In the genomic region with DNA sequence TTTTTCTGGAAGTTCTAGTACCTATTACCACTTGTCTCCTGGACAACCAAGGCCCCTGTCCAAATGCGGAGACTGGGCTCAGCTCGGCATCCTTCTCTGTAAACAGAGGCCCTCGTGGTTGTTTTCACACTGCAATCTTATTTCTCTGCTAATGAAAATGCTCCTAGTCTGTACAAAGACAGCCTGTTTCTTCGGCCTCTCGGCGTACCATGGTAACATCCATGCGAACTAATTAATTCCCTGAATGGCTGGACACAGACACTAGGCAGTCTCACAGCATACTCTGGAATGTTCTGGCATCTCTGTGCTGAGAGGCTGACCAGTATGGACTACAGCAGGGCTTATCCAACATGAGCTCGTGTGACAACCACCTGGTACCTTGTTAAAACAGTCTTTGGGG, we compare ENCODE assay signal across 21 cellular contexts. TPM values are rescaled to one million over a fixed set of nuclear protein-coding genes. Genes with fewer than 3 reads are reported as not detected.
"Had no signal": no experiment of that assay in that cellular context is flagged by ENCODE, and none has a peak within 500 bp of the region (broad histone marks: within the 10 kb centered on the region; RNA-seq: fewer than 3 reads in every experiment).

No MANE protein-coding gene starts in this region.

- H3K4me3 ChIP-seq: coronary artery, heart right ventricle, left lung, prostate gland, right lobe of liver, spleen, thyroid gland had no signal

- H3K9me3 ChIP-seq: heart right ventricle, left lung, prostate gland, right lobe of liver, spleen, thyroid gland had no signal

- H3K36me3 ChIP-seq: prostate gland, thyroid gland had no signal

- DNase-seq: activated CD4-positive, alpha-beta T cell treated with anti-CD3 and anti-CD28 coated beads, Interleukin-2, amount 50 U/mL, for 1 hour; activated naive CD4-positive, alpha-beta T cell; activated naive CD8-positive, alpha-beta T cell treated with anti-CD3 and anti-CD28 coated beads, Interleukin-2, amount 50 U/mL, for 24 hours; effector CD8-positive, alpha-beta T cell; foreskin melanocyte; heart right ventricle; islet precursor cell; left lung; mesenchymal stem cell; right lobe of liver; spleen; stimulated activated naive CD8-positive, alpha-beta T cell treated with anti-CD3 and anti-CD28 coated beads, Interleukin-15, amount 100 ng/mL, for 72 hours; T-helper 9 cell; thyroid gland had no signal

- H3K27ac ChIP-seq: coronary artery, heart right ventricle, left lung, prostate gland, right lobe of liver, spleen, thyroid gland had no signal

- ATAC-seq: activated CD4-positive, CD25-positive, alpha-beta regulatory T cell treated with anti-CD3 and anti-CD28 coated beads, Interleukin-2, amount 50 U/mL, for 24 hours; activated naive CD8-positive, alpha-beta T cell treated with anti-CD3 and anti-CD28 coated beads, Interleukin-2, amount 50 U/mL, for 24 hours; heart right ventricle; left lung; natural killer cell treated with Interleukin-12 subunit alpha and Interleukin-12 subunit beta and Interleukin-15 and Interleukin-18, amount 100 ng/mL, for 72 hours; right lobe of liver; stimulated activated naive CD8-positive, alpha-beta T cell treated with anti-CD3 and anti-CD28 coated beads, Interleukin-15, amount 100 ng/mL, for 72 hours had no signal

RNA-seq across cellular contexts. Expression of gene CSDC2, which starts 22.2 kb away (rescaled TPM):
- total RNA-seq: activated CD8-positive, alpha-beta memory T cell treated with anti-CD3 and anti-CD28 coated beads for 36 hours; activated T-helper 1 cell treated with anti-CD3 and anti-CD28 coated beads, Interleukin-12 subunit alpha, Interleukin-12 subunit beta, Interleukin-2, Interleukin-4 antibody, amounts not matched to agents 30 ng/mL and 10 ng/mL and 1 ng/mL, durations not matched to agents 14 hours and 24 hours and 36 hours; endothelial cell of umbilical vein; natural killer cell treated with Interleukin-12 subunit alpha and Interleukin-12 subunit beta and Interleukin-15 and Interleukin-18, amount 100 ng/mL, for 72 hours had no signal
